17 cellular contexts compared by ENCODE assay signal in genomic region chr5:104199771-104200170, GRCh38.
"Had no signal": no experiment of that assay in that cellular context is flagged by ENCODE, and none has a peak within 500 bp of the region (broad histone marks: within the 10 kb centered on the region; RNA-seq: fewer than 3 reads in every experiment).

No MANE protein-coding gene starts in this region.

- H3K36me3 ChIP-seq: lower lobe of right lung, neutrophil, right lobe of liver had no signal

- DNase-seq: activated CD4-positive, alpha-beta T cell treated with anti-CD3 and anti-CD28 coated beads, Interleukin-2, amount 10 ng/mL, durations not matched to agents 24 days and 14 days; activated CD8-positive, alpha-beta T cell treated with anti-CD3 and anti-CD28 coated beads for 36 hours; activated naive CD4-positive, alpha-beta T cell treated with Interleukin-2 at 50 U/mL for 16 hours; activated naive CD8-positive, alpha-beta T cell treated with anti-CD3 and anti-CD28 coated beads, Interleukin-2, amount 10 ng/mL, durations not matched to agents 7 days and 5 days; activated T-cell treated with anti-CD3 and anti-CD28 coated beads, Interleukin-2, amount 50 U/mL, for 24 hours; anterior cingulate cortex; cortex of kidney; left cardiac atrium; lower lobe of right lung; right lobe of liver; stimulated activated CD4-positive, alpha-beta T cell treated with anti-CD3 and anti-CD28 coated beads, Interleukin-4, amount 100 ng/mL, for 24 hours; T-helper 9 cell; testis had no signal

- H3K9ac ChIP-seq: parathyroid adenoma had no signal

- ATAC-seq: activated CD8-positive, alpha-beta T cell treated with anti-CD3 and anti-CD28 coated beads for 36 hours; left cardiac atrium; lower lobe of right lung; natural killer cell treated with Interleukin-12 subunit alpha and Interleukin-12 subunit beta and Interleukin-15 and Interleukin-18, amount 100 ng/mL, for 72 hours; right lobe of liver; stimulated activated effector memory CD8-positive, alpha-beta T cell treated with anti-CD3 and anti-CD28 coated beads, Interleukin-12 subunit alpha, Interleukin-12 subunit beta, amount 100 ng/mL, for 72 hours had no signal

- H3K4me1 ChIP-seq: lower lobe of right lung, parathyroid adenoma, right lobe of liver, testis had no signal

- H3K9me3 ChIP-seq: lower lobe of right lung, neutrophil, right lobe of liver, testis had no signal

- H3K27me3 ChIP-seq: neutrophil, right lobe of liver, testis had no signal

- H2AFZ ChIP-seq: parathyroid adenoma had no signal

- H3K79me2 ChIP-seq: parathyroid adenoma had no signal

- H3K4me3 ChIP-seq: lower lobe of right lung, right lobe of liver, testis had no signal

- H3K27ac ChIP-seq: lower lobe of right lung, neutrophil, parathyroid adenoma, right lobe of liver, testis had no signal
